12 cellular contexts compared by ENCODE assay signal in the genomic region with DNA sequence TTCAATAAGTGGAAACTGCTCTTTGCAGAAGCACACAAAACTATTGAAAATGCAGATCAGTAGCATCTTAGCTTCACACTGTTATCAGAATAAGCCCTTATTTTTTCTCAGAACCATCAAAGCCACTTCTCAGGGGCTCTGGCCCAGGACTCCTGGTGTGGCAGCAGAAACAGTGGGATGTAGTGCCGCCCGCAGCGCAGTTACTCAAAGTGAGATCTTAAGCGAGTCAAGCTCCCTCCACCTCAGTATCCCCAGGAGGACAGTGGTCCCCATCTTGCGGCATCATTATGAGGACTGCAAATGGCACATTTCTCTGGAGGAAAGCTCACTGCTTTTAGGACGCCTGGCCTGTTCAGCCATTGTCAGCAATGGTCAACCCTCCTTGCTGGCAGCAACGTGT.
DNase-seq lines count a peak whose midpoint lies in the region; ATAC-seq and TF ChIP-seq lines count a peak whose summit lies in the region.
"Had no signal": no experiment of that assay in that cellular context is flagged by ENCODE, and none has a peak within 500 bp of the region (broad histone marks: within the 10 kb centered on the region; RNA-seq: fewer than 3 reads in every experiment).

No MANE protein-coding gene starts in this region.

- H3K27me3 Mint-ChIP-seq in activated naive CD4-positive, alpha-beta T cell treated with anti-CD3 and anti-CD28 coated beads for 36 hours (ENCODE audit: low read depth), result no peaks in the 10 kb centered on the region
- H3K27me3 Mint-ChIP-seq in nephron (ENCODE audit: low read depth), result no peaks in the 10 kb centered on the region

- ATAC-seq in activated naive CD4-positive, alpha-beta T cell treated with anti-CD3 and anti-CD28 coated beads, Interleukin-2, amount 50 U/mL, for 72 hours, result no peak

- peaks cover 0 to 5% of the 10 kb centered on the region in 2 donors for H3K4me1 ChIP-seq in uterus

- DNase-seq in activated naive CD4-positive, alpha-beta T cell treated with anti-CD3 and anti-CD28 coated beads, Interleukin-2, amount 50 U/mL, for 72 hours (ENCODE audit: low spot score in 2 of 2), result no peak
- no peak for DNase-seq in activated naive CD4-positive, alpha-beta T cell treated with anti-CD3 and anti-CD28 coated beads for 36 hours
- DNase-seq in coronary artery (ENCODE audit: low spot score), result no peak
- DNase-seq in uterus, result no peak
- DNase-seq in NCI-H146 treated with DMSO at 0.1 percent for 48 hours (lab: John Stamatoyannopoulos, UW; ENCODE audit: unreplicated experiment), result no peak
- no peak for DNase-seq in NCI-H82 (lab: John Stamatoyannopoulos, UW)
- no peak for DNase-seq in dermis blood vessel endothelial cell
- DNase-seq: activated T-cell treated with anti-CD3 and anti-CD28 coated beads, Interleukin-2, amount 50 U/mL, for 48 hours; islet precursor cell; occipital lobe had no signal

- H3K27ac Mint-ChIP-seq in activated naive CD4-positive, alpha-beta T cell treated with anti-CD3 and anti-CD28 coated beads, Interleukin-2, amount 50 U/mL, for 72 hours, result peak overlapping the region; percentile 42 to 55
- H3K27ac Mint-ChIP-seq in activated naive CD4-positive, alpha-beta T cell treated with anti-CD3 and anti-CD28 coated beads for 36 hours, result no peak overlapping the region
- peak overlapping the region in 2 of 3 experiments; percentile 73 to 86 for H3K27ac Mint-ChIP-seq in nephron

- no peak overlapping the region for H3K4me3 Mint-ChIP-seq in activated naive CD4-positive, alpha-beta T cell treated with anti-CD3 and anti-CD28 coated beads for 36 hours
- no peak overlapping the region for H3K4me3 Mint-ChIP-seq in nephron

- CTCF ChIA-PET in activated naive CD4-positive, alpha-beta T cell treated with anti-CD3 and anti-CD28 coated beads for 36 hours (lab: Charles Lee), result interaction anchor here (1.1 to 4.9 kb wide), 3 partner anchors 12 to 73 kb away, joined by 3 to 21 read pairs (median 6); no protein-coding TSS in a partner anchor

- H3K27ac ChIP-seq in coronary artery (peak overlapping the region; percentile 29 to 77), uterus (peak overlapping the region; percentile 67 to 81)
- H3K27ac ChIP-seq: cardiac muscle cell had no signal

- peaks cover 0 to 48% of the 10 kb centered on the region in 2 donors for H3K36me3 Mint-ChIP-seq in activated naive CD4-positive, alpha-beta T cell treated with anti-CD3 and anti-CD28 coated beads, Interleukin-2, amount 50 U/mL, for 72 hours
- H3K36me3 Mint-ChIP-seq in activated naive CD4-positive, alpha-beta T cell treated with anti-CD3 and anti-CD28 coated beads for 36 hours (ENCODE audit: low read depth), result peaks cover 12% of the 10 kb centered on the region
- no peaks in the 10 kb centered on the region for H3K36me3 Mint-ChIP-seq in nephron (ENCODE audit: low read depth)

- H3K36me3 ChIP-seq in uterus, result no peaks in the 10 kb centered on the region
- H3K36me3 ChIP-seq: cardiac muscle cell had no signal

- intact Hi-C loops in activated naive CD4-positive, alpha-beta T cell treated with anti-CD3 and anti-CD28 coated beads for 36 hours (cut with micrococcal nuclease), result no loop called here
- intact Hi-C loops in uterus (cut with DNase I; ENCODE audit: low total_unique reads), result no loop called here

- no peak for TF ChIP-seq CTCF in coronary artery (IDR thresholded peaks at IDR 0.05)
- TF ChIP-seq CTCF in nephron (IDR thresholded peaks at IDR 0.05; ENCODE audit: unreplicated experiment in 3 of 3), result no peak
- no peak for TF ChIP-seq CTCF in uterus (IDR thresholded peaks at IDR 0.05)

- no peaks in the 10 kb centered on the region for H3K9me3 Mint-ChIP-seq in activated naive CD4-positive, alpha-beta T cell treated with anti-CD3 and anti-CD28 coated beads, Interleukin-2, amount 50 U/mL, for 72 hours
- H3K9me3 Mint-ChIP-seq in activated naive CD4-positive, alpha-beta T cell treated with anti-CD3 and anti-CD28 coated beads for 36 hours, result no peaks in the 10 kb centered on the region
- no peaks in the 10 kb centered on the region for H3K9me3 Mint-ChIP-seq in nephron

- H3K27me3 ChIP-seq in uterus, result no peaks in the 10 kb centered on the region
- H3K27me3 ChIP-seq: cardiac muscle cell had no signal

- no peak overlapping the region for H3K4me3 ChIP-seq in coronary artery
- no peak overlapping the region for H3K4me3 ChIP-seq in uterus
- H3K4me3 ChIP-seq: cardiac muscle cell had no signal

- H3K9me3 ChIP-seq in uterus, result no peaks in the 10 kb centered on the region

- no peak for TF ChIP-seq POLR2A in uterus (IDR thresholded peaks at IDR 0.05)

- peaks cover 75% of the 10 kb centered on the region for H3K4me1 Mint-ChIP-seq in activated naive CD4-positive, alpha-beta T cell treated with anti-CD3 and anti-CD28 coated beads for 36 hours (ENCODE audit: low read depth)
- peaks cover 44% of the 10 kb centered on the region for H3K4me1 Mint-ChIP-seq in nephron
